ENCODE assay signal across 1 cellular context in the genomic region with DNA sequence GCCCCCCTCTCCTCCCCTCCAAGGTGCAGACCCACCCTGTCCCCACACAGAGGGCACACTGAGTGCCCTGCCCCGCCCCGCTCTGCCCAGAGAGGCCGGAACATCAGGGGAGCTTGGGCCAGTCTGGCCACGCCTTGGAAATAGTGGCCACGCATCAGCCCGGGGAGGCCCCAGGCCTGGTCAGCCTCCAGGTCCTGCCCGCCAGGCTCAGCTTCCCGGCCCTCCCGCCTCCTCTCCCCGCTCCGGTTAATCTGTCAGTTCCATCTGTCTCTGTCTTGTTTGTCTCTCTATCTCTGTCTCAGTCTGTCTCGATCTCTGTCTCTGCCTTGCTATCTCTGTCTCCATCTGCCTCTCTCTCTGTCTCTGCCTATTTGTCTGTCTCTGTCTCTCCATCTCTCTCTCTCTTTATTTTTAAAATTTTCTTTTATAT.
TF ChIP-seq lines count a peak whose summit lies in the region.

No MANE protein-coding gene starts in this region.

TF ChIP-seq in K562, 482 proteins besides CTCF, POLR2A, EP300 and RAD21 (continued from another document):
- TF ChIP-seq, protein P1, sequence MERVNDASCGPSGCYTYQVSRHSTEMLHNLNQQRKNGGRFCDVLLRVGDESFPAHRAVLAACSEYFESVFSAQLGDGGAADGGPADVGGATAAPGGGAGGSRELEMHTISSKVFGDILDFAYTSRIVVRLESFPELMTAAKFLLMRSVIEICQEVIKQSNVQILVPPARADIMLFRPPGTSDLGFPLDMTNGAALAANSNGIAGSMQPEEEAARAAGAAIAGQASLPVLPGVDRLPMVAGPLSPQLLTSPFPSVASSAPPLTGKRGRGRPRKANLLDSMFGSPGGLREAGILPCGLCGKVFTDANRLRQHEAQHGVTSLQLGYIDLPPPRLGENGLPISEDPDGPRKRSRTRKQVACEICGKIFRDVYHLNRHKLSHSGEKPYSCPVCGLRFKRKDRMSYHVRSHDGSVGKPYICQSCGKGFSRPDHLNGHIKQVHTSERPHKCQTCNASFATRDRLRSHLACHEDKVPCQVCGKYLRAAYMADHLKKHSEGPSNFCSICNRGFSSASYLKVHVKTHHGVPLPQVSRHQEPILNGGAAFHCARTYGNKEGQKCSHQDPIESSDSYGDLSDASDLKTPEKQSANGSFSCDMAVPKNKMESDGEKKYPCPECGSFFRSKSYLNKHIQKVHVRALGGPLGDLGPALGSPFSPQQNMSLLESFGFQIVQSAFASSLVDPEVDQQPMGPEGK (CRISPR knock-in tag; IDR thresholded peaks at IDR 0.05; ENCODE audit: borderline replicate concordance): no peak
- TF ChIP-seq ZNF717 (CRISPR knock-in tag; IDR thresholded peaks at IDR 0.05) (no peak), CHD2 (IDR thresholded peaks at IDR 0.05; ENCODE audit: low read depth, low read length) (no peak), EHMT2 (IDR thresholded peaks at IDR 0.05) (no peak), CREM (IDR thresholded peaks at IDR 0.05; ENCODE audit: low read depth) (no peak), E2F3 (CRISPR knock-in tag; IDR thresholded peaks at IDR 0.05) (no peak), XRCC5 (IDR thresholded peaks at IDR 0.05; ENCODE audit: low read depth, low read length) (no peak), CTBP1 (IDR thresholded peaks at IDR 0.05; ENCODE audit: borderline replicate concordance) (peak; percentile 59; the same call in 1 of the 2 replicates), ZKSCAN8 (CRISPR knock-in tag; IDR thresholded peaks at IDR 0.05) (no peak), DNMT1 (IDR thresholded peaks at IDR 0.05) (no peak), BRD9 (IDR thresholded peaks at IDR 0.05; ENCODE audit: low read depth, partially characterized antibody) (no peak), HIVEP1 (CRISPR knock-in tag; IDR thresholded peaks at IDR 0.05) (no peak), SRSF9 (IDR thresholded peaks at IDR 0.05; ENCODE audit: borderline replicate concordance, low read depth, low read length) (no peak), CC2D1A (IDR thresholded peaks at IDR 0.05) (peak; percentile 69), MYBL2 (IDR thresholded peaks at IDR 0.05; ENCODE audit: low read depth) (no peak), MYBL2 (CRISPR knock-in tag; IDR thresholded peaks at IDR 0.05; ENCODE audit: borderline replicate concordance) (no peak), ZNF23 (CRISPR knock-in tag; IDR thresholded peaks at IDR 0.05) (no peak), HDAC1 (IDR thresholded peaks at IDR 0.05) (peak in 1 of 2 experiments; percentile 59; a peak in 1 of 4 replicates), TCFL5 (CRISPR knock-in tag; conservative IDR thresholded peaks at IDR 0.05) (no peak), DACH1 (IDR thresholded peaks at IDR 0.05; ENCODE audit: partially characterized antibody) (no peak), CREBBP (IDR thresholded peaks at IDR 0.05; ENCODE audit: low read depth, low read length) (no peak), ZNF282 (CRISPR knock-in tag; IDR thresholded peaks at IDR 0.05) (no peak), MCM7 (IDR thresholded peaks at IDR 0.05) (no peak), ZNF431 (CRISPR knock-in tag; IDR thresholded peaks at IDR 0.05) (no peak), ARID1B (IDR thresholded peaks at IDR 0.05) (peak; percentile 96), CHD4 (IDR thresholded peaks at IDR 0.05; ENCODE audit: insufficient read depth, insufficient replicate concordance, low read depth, low read length, poor library complexity, severe bottlenecking) (no peak), HMGN3 (IDR thresholded peaks at IDR 0.05; ENCODE audit: borderline replicate concordance, extremely low read depth, insufficient read length, low read depth, low read length) (peak; percentile 93), GATAD2B (IDR thresholded peaks at IDR 0.05; ENCODE audit: borderline replicate concordance) (no peak), CBFA2T3 (IDR thresholded peaks at IDR 0.05) (peak; percentile 95)
- TF ChIP-seq, protein P2, sequence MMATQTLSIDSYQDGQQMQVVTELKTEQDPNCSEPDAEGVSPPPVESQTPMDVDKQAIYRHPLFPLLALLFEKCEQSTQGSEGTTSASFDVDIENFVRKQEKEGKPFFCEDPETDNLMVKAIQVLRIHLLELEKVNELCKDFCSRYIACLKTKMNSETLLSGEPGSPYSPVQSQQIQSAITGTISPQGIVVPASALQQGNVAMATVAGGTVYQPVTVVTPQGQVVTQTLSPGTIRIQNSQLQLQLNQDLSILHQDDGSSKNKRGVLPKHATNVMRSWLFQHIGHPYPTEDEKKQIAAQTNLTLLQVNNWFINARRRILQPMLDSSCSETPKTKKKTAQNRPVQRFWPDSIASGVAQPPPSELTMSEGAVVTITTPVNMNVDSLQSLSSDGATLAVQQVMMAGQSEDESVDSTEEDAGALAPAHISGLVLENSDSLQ (IDR thresholded peaks at IDR 0.05): peak; percentile 76
- TF ChIP-seq, protein P3, sequence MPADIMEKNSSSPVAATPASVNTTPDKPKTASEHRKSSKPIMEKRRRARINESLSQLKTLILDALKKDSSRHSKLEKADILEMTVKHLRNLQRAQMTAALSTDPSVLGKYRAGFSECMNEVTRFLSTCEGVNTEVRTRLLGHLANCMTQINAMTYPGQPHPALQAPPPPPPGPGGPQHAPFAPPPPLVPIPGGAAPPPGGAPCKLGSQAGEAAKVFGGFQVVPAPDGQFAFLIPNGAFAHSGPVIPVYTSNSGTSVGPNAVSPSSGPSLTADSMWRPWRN (IDR thresholded peaks at IDR 0.05; ENCODE audit: low read depth): 0 out of 2 replicates have a peak, but pooled peaks have one; percentile 9
- TF ChIP-seq, protein P4, sequence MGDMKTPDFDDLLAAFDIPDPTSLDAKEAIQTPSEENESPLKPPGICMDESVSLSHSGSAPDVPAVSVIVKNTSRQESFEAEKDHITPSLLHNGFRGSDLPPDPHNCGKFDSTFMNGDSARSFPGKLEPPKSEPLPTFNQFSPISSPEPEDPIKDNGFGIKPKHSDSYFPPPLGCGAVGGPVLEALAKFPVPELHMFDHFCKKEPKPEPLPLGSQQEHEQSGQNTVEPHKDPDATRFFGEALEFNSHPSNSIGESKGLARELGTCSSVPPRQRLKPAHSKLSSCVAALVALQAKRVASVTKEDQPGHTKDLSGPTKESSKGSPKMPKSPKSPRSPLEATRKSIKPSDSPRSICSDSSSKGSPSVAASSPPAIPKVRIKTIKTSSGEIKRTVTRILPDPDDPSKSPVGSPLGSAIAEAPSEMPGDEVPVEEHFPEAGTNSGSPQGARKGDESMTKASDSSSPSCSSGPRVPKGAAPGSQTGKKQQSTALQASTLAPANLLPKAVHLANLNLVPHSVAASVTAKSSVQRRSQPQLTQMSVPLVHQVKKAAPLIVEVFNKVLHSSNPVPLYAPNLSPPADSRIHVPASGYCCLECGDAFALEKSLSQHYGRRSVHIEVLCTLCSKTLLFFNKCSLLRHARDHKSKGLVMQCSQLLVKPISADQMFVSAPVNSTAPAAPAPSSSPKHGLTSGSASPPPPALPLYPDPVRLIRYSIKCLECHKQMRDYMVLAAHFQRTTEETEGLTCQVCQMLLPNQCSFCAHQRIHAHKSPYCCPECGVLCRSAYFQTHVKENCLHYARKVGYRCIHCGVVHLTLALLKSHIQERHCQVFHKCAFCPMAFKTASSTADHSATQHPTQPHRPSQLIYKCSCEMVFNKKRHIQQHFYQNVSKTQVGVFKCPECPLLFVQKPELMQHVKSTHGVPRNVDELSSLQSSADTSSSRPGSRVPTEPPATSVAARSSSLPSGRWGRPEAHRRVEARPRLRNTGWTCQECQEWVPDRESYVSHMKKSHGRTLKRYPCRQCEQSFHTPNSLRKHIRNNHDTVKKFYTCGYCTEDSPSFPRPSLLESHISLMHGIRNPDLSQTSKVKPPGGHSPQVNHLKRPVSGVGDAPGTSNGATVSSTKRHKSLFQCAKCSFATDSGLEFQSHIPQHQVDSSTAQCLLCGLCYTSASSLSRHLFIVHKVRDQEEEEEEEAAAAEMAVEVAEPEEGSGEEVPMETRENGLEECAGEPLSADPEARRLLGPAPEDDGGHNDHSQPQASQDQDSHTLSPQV (IDR thresholded peaks at IDR 0.05): peak; percentile 40; the same call in 1 of the 2 replicates
- TF ChIP-seq, protein P5, sequence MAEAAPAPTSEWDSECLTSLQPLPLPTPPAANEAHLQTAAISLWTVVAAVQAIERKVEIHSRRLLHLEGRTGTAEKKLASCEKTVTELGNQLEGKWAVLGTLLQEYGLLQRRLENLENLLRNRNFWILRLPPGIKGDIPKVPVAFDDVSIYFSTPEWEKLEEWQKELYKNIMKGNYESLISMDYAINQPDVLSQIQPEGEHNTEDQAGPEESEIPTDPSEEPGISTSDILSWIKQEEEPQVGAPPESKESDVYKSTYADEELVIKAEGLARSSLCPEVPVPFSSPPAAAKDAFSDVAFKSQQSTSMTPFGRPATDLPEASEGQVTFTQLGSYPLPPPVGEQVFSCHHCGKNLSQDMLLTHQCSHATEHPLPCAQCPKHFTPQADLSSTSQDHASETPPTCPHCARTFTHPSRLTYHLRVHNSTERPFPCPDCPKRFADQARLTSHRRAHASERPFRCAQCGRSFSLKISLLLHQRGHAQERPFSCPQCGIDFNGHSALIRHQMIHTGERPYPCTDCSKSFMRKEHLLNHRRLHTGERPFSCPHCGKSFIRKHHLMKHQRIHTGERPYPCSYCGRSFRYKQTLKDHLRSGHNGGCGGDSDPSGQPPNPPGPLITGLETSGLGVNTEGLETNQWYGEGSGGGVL (CRISPR knock-in tag; IDR thresholded peaks at IDR 0.05): no peak
- TF ChIP-seq, protein P6, sequence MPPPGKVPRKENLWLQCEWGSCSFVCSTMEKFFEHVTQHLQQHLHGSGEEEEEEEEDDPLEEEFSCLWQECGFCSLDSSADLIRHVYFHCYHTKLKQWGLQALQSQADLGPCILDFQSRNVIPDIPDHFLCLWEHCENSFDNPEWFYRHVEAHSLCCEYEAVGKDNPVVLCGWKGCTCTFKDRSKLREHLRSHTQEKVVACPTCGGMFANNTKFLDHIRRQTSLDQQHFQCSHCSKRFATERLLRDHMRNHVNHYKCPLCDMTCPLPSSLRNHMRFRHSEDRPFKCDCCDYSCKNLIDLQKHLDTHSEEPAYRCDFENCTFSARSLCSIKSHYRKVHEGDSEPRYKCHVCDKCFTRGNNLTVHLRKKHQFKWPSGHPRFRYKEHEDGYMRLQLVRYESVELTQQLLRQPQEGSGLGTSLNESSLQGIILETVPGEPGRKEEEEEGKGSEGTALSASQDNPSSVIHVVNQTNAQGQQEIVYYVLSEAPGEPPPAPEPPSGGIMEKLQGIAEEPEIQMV (tag; conservative IDR thresholded peaks at IDR 0.05; ENCODE audit: low read depth): no peak
- TF ChIP-seq, protein P7, sequence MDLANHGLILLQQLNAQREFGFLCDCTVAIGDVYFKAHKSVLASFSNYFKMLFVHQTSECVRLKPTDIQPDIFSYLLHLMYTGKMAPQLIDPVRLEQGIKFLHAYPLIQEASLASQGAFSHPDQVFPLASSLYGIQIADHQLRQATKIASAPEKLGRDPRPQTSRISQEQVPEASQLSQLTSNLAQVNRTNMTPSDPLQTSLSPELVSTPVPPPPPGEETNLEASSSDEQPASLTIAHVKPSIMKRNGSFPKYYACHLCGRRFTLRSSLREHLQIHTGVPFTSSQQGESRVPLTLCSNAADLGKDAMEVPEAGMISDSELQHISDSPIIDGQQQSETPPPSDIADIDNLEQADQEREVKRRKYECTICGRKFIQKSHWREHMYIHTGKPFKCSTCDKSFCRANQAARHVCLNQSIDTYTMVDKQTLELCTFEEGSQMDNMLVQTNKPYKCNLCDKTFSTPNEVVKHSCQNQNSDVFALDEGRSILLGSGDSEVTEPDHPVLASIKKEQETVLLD (IDR thresholded peaks at IDR 0.05): peak; percentile 49; the same call in 1 of the 2 replicates
- TF ChIP-seq, protein P8, sequence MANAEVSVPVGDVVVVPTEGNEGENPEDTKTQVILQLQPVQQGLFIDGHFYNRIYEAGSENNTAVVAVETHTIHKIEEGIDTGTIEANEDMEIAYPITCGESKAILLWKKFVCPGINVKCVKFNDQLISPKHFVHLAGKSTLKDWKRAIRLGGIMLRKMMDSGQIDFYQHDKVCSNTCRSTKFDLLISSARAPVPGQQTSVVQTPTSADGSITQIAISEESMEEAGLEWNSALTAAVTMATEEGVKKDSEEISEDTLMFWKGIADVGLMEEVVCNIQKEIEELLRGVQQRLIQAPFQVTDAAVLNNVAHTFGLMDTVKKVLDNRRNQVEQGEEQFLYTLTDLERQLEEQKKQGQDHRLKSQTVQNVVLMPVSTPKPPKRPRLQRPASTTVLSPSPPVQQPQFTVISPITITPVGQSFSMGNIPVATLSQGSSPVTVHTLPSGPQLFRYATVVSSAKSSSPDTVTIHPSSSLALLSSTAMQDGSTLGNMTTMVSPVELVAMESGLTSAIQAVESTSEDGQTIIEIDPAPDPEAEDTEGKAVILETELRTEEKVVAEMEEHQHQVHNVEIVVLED (CRISPR knock-in tag; IDR thresholded peaks at IDR 0.05): no peak
- TF ChIP-seq, protein P9, sequence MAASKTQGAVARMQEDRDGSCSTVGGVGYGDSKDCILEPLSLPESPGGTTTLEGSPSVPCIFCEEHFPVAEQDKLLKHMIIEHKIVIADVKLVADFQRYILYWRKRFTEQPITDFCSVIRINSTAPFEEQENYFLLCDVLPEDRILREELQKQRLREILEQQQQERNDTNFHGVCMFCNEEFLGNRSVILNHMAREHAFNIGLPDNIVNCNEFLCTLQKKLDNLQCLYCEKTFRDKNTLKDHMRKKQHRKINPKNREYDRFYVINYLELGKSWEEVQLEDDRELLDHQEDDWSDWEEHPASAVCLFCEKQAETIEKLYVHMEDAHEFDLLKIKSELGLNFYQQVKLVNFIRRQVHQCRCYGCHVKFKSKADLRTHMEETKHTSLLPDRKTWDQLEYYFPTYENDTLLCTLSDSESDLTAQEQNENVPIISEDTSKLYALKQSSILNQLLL (CRISPR knock-in tag; IDR thresholded peaks at IDR 0.05; ENCODE audit: borderline replicate concordance): no peak
- TF ChIP-seq, protein P10, sequence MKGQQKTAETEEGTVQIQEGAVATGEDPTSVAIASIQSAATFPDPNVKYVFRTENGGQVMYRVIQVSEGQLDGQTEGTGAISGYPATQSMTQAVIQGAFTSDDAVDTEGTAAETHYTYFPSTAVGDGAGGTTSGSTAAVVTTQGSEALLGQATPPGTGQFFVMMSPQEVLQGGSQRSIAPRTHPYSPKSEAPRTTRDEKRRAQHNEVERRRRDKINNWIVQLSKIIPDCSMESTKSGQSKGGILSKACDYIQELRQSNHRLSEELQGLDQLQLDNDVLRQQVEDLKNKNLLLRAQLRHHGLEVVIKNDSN (CRISPR knock-in tag; IDR thresholded peaks at IDR 0.05): no peak
- TF ChIP-seq, protein P11, sequence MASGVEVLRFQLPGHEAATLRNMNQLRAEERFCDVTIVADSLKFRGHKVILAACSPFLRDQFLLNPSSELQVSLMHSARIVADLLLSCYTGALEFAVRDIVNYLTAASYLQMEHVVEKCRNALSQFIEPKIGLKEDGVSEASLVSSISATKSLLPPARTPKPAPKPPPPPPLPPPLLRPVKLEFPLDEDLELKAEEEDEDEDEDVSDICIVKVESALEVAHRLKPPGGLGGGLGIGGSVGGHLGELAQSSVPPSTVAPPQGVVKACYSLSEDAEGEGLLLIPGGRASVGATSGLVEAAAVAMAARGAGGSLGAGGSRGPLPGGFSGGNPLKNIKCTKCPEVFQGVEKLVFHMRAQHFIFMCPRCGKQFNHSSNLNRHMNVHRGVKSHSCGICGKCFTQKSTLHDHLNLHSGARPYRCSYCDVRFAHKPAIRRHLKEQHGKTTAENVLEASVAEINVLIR (CRISPR knock-in tag; IDR thresholded peaks at IDR 0.05): no peak
- TF ChIP-seq, protein P12, sequence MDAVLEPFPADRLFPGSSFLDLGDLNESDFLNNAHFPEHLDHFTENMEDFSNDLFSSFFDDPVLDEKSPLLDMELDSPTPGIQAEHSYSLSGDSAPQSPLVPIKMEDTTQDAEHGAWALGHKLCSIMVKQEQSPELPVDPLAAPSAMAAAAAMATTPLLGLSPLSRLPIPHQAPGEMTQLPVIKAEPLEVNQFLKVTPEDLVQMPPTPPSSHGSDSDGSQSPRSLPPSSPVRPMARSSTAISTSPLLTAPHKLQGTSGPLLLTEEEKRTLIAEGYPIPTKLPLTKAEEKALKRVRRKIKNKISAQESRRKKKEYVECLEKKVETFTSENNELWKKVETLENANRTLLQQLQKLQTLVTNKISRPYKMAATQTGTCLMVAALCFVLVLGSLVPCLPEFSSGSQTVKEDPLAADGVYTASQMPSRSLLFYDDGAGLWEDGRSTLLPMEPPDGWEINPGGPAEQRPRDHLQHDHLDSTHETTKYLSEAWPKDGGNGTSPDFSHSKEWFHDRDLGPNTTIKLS (IDR thresholded peaks at IDR 0.05; ENCODE audit: borderline replicate concordance, low read depth): 0 out of 2 replicates have a peak, but pooled peaks have one; percentile 13
TF ChIP-seq in K562: peak in this region for 75.
